ENCODE assay signal across 7 cellular contexts in genomic region chr9:112012026-112012902, GRCh38.
DNase-seq lines count a peak whose midpoint lies in the region; ATAC-seq and TF ChIP-seq lines count a peak whose summit lies in the region.

No MANE protein-coding gene starts in this region.

- H2BK20ac ChIP-seq in IMR-90 (ENCODE audit: low read depth, low read length): peak overlapping the region; percentile 97

- ATAC-seq in GM21619 (IDR thresholded peaks at IDR 0.05; ENCODE audit: unreplicated experiment) (peak; percentile 81), IMR-90 (ENCODE audit: low read depth) (peak; percentile 87), heart right ventricle (peak; percentile 69 to 95 (median 82)), GM23338 (no peak)
- ATAC-seq in activated T-cell treated with anti-CD3 and anti-CD28 coated beads, Interleukin-2, amount 50 U/mL, for 72 hours (replicated peaks in 1 of 2): peak; percentile 96

- H3K9me2 ChIP-seq in GM23338 (ENCODE audit: insufficient read depth): no peaks in the 10 kb centered on the region

- peak overlapping the region; percentile 100 for H2BK15ac ChIP-seq in IMR-90 (ENCODE audit: low read depth, low read length)

- POLR2A ChIA-PET in IMR-90 (lab: Charles Lee; ENCODE audit: unreplicated experiment): interaction anchor here (0.5 to 1.4 kb wide), 2 partner anchors 55 to 62 kb away, joined by 6 to 7 read pairs; no protein-coding TSS in a partner anchor

- no peaks in the 10 kb centered on the region for H3K36me3 Mint-ChIP-seq in activated T-cell treated with anti-CD3 and anti-CD28 coated beads, Interleukin-2, amount 50 U/mL, for 72 hours (ENCODE audit: insufficient read depth in 2 of 2)
- no peaks in the 10 kb centered on the region for H3K36me3 Mint-ChIP-seq in GM23338 (ENCODE audit: low read depth)

- no peaks in the 10 kb centered on the region for H3K9me3 Mint-ChIP-seq in activated T-cell treated with anti-CD3 and anti-CD28 coated beads, Interleukin-2, amount 50 U/mL, for 72 hours
- no peaks in the 10 kb centered on the region for H3K9me3 Mint-ChIP-seq in GM23338

- H3K4me2 ChIP-seq in IMR-90 (ENCODE audit: low read depth, low read length) (peak overlapping the region; percentile 30; the same call in 1 of the 2 replicates), skeletal muscle satellite cell (ENCODE audit: low read length) (peak overlapping the region; percentile 33), GM23338 (no peak overlapping the region)

- intact Hi-C loops in IMR-90 (cut with micrococcal nuclease): loop anchor here (5.0 kb wide), 1 partner anchor 60 kb away; no protein-coding TSS in a partner anchor
- intact Hi-C loops in heart right ventricle (cut with DNase I): no loop called here

- no peak for TF ChIP-seq POLR2A in IMR-90 (IDR thresholded peaks at IDR 0.05; ENCODE audit: low read depth, low read length)

- no peaks in the 10 kb centered on the region for H3K36me3 ChIP-seq in IMR-90 (ENCODE audit: control insufficient read depth, insufficient read depth, low read length)
- H3K36me3 ChIP-seq in heart right ventricle: no peaks in the 10 kb centered on the region
- H3K36me3 ChIP-seq in skeletal muscle satellite cell (ENCODE audit: insufficient read depth, low read length): no peaks in the 10 kb centered on the region
- no peaks in the 10 kb centered on the region for H3K36me3 ChIP-seq in GM23338 (ENCODE audit: insufficient read depth)

- WGBS in IMR-90 (ENCODE audit: extremely low coverage in 2 of 2, insufficient read length in 1 of 2), 2 experiments: no CpG with 5 or more reads among the region's 4 CpGs
- WGBS in heart right ventricle, 2 donors: 45 to 55% methylated on average over 4 of the region's 4 CpGs

- H4K5ac ChIP-seq in IMR-90 (ENCODE audit: low read depth, low read length): peak overlapping the region; percentile 96

- H3K4ac ChIP-seq in IMR-90 (ENCODE audit: low read depth, low read length): peak overlapping the region; percentile 99

- H3K79me2 ChIP-seq in GM23338 (replicated peaks; ENCODE audit: insufficient read depth): no peaks in the 10 kb centered on the region

- H2AK9ac ChIP-seq in IMR-90 (replicated peaks; ENCODE audit: low read depth, low read length, poor library complexity): peak overlapping the region; percentile 88

- H3K4me1 Mint-ChIP-seq in activated T-cell treated with anti-CD3 and anti-CD28 coated beads, Interleukin-2, amount 50 U/mL, for 72 hours (ENCODE audit: low read depth): peaks cover 56% of the 10 kb centered on the region
- no peaks in the 10 kb centered on the region for H3K4me1 Mint-ChIP-seq in GM23338

- peaks cover 4% of the 10 kb centered on the region for H3K9me1 ChIP-seq in IMR-90 (ENCODE audit: insufficient read depth, low read length)

- H3K27ac Mint-ChIP-seq in activated T-cell treated with anti-CD3 and anti-CD28 coated beads, Interleukin-2, amount 50 U/mL, for 72 hours: no peak overlapping the region
- H3K27ac Mint-ChIP-seq in GM23338: no peak overlapping the region

- H2AFZ ChIP-seq in IMR-90 (replicated peaks; ENCODE audit: low read length, poor library complexity) (peak overlapping the region; percentile 74), GM23338 (no peak overlapping the region; the same call in 1 of the 2 replicates)

- H3K79me1 ChIP-seq in IMR-90 (ENCODE audit: low read depth in 1 of 2, low read length in 2 of 2): no peaks in the 10 kb centered on the region; a peak in 1 of 4 replicates

- H3K4me3 ChIP-seq in IMR-90 (ENCODE audit: insufficient read depth, low read depth, low read length) (no peak overlapping the region), heart right ventricle (no peak overlapping the region), skeletal muscle satellite cell (ENCODE audit: low read length) (peak overlapping the region; percentile 14), GM23338 (no peak overlapping the region)

- peak overlapping the region; percentile 99 for H3K56ac ChIP-seq in IMR-90 (ENCODE audit: extremely low read depth, insufficient read depth, low read length)

- H4K20me1 ChIP-seq in IMR-90 (ENCODE audit: insufficient read depth, low read length): no peaks in the 10 kb centered on the region
- no peaks in the 10 kb centered on the region for H4K20me1 ChIP-seq in GM23338 (replicated peaks; ENCODE audit: insufficient read depth)

- H3K14ac ChIP-seq in IMR-90 (replicated peaks; ENCODE audit: low read depth, low read length): peak overlapping the region; percentile 97

- no peaks in the 10 kb centered on the region for H3K27me3 ChIP-seq in IMR-90 (ENCODE audit: control insufficient read depth, insufficient read depth, low read length)
- H3K27me3 ChIP-seq in heart right ventricle: no peaks in the 10 kb centered on the region
- no peaks in the 10 kb centered on the region for H3K27me3 ChIP-seq in skeletal muscle satellite cell (ENCODE audit: control insufficient read depth, insufficient read depth, low read length)
- H3K27me3 ChIP-seq in GM23338 (ENCODE audit: insufficient read depth): no peaks in the 10 kb centered on the region

- TF ChIP-seq CTCF in GM13977 (IDR thresholded peaks at IDR 0.05; ENCODE audit: extremely low read depth, insufficient read depth, missing control alignments) (no peak), IMR-90 (conservative IDR thresholded peaks at IDR 0.05; ENCODE audit: low read depth, low read length) (no peak), heart right ventricle (IDR thresholded peaks at IDR 0.05) (no peak), GM23338 (conservative IDR thresholded peaks at IDR 0.05; ENCODE audit: low read depth in 2 of 2) (no peak)

- TF ChIP-seq RAD21 in IMR-90 (IDR thresholded peaks at IDR 0.05; ENCODE audit: low read length): no peak; the same call in 1 of the 2 replicates

- CTCF ChIA-PET in IMR-90 (lab: Yijun Ruan, JAX): interaction anchor here (1.8 kb wide), 1 partner anchor 10 kb away, joined by 4 read pairs; no protein-coding TSS in a partner anchor

- peak; percentile 47 for DNase-seq in GM13977 (ENCODE audit: low spot score)
- DNase-seq in IMR-90: peak; percentile 95
- peak; percentile 42 to 44 for DNase-seq in activated T-cell treated with anti-CD3 and anti-CD28 coated beads, Interleukin-2, amount 50 U/mL, for 72 hours
- DNase-seq in heart right ventricle: peak; percentile 22 to 30
- DNase-seq in GM23338 (ENCODE audit: low spot score): no peak

- H3K9ac ChIP-seq in IMR-90 (ENCODE audit: low read depth, low read length) (peak overlapping the region; percentile 63), skeletal muscle satellite cell (ENCODE audit: low read depth, low read length) (peak overlapping the region; percentile 70)

- H3K9me3 ChIP-seq in IMR-90 (ENCODE audit: control insufficient read depth, insufficient read depth, low read length) (no peaks in the 10 kb centered on the region), heart right ventricle (no peaks in the 10 kb centered on the region), skeletal muscle satellite cell (replicated peaks; ENCODE audit: low read length) (no peaks in the 10 kb centered on the region)

- no TSS peak for BruUV-seq in IMR-90 (replicated peaks; lab: Mats Ljungman, UMichigan)

- H3K27ac ChIP-seq in IMR-90 (ENCODE audit: insufficient read depth, low read length): peak overlapping the region; percentile 97
- peak overlapping the region; percentile 7 to 88 (median 52) for H3K27ac ChIP-seq in heart right ventricle
- H3K27ac ChIP-seq in GM23338 (ENCODE audit: low read depth): no peak overlapping the region

- H2BK5ac ChIP-seq in IMR-90 (ENCODE audit: low read depth, low read length, poor library complexity, severe bottlenecking): peak overlapping the region; percentile 90

- H4K8ac ChIP-seq in IMR-90 (ENCODE audit: low read depth in 2 of 2, low read length in 2 of 2): peak overlapping the region; percentile 92 to 93

- H3K27me3 Mint-ChIP-seq in activated T-cell treated with anti-CD3 and anti-CD28 coated beads, Interleukin-2, amount 50 U/mL, for 72 hours (ENCODE audit: low read depth): peaks cover 52% of the 10 kb centered on the region
- no peaks in the 10 kb centered on the region for H3K27me3 Mint-ChIP-seq in GM23338 (ENCODE audit: insufficient read depth, low read depth, poor library complexity)

- H3K4me1 ChIP-seq in IMR-90 (ENCODE audit: control insufficient read depth, insufficient read depth, low read length) (peaks cover 24% of the 10 kb centered on the region), heart right ventricle (peaks cover 0 to 41% (median 14%) of the 10 kb centered on the region in 9 donors), skeletal muscle satellite cell (ENCODE audit: control insufficient read depth, insufficient read depth, low read length) (peaks cover 44% of the 10 kb centered on the region), GM23338 (ENCODE audit: insufficient read depth) (no peaks in the 10 kb centered on the region)

- H4K91ac ChIP-seq in IMR-90 (ENCODE audit: insufficient read depth, low read depth, low read length): peak overlapping the region; percentile 99

- no peaks in the 10 kb centered on the region for H3F3A ChIP-seq in GM23338 (replicated peaks; ENCODE audit: low read depth)

- H2BK120ac ChIP-seq in IMR-90 (ENCODE audit: low read depth, low read length): peak overlapping the region; percentile 98

- in situ Hi-C loops in GM13977 (cut with MboI; ENCODE audit: low pct_unique_long_range_greater_than_20kb, low sequenced_read_pairs, unreplicated experiment): no loop called here
- in situ Hi-C loops in IMR-90 (cut with MboI; ENCODE audit: low sequenced_read_pairs): no loop called here

- dilution Hi-C loops in IMR-90 (cut with HindIII; ENCODE audit: low sequenced_read_pairs, unreplicated experiment): no loop called here

- peak overlapping the region; percentile 88 for H3K23ac ChIP-seq in IMR-90 (ENCODE audit: low read depth, low read length)

- H2AK5ac ChIP-seq in IMR-90 (ENCODE audit: low read depth, low read length): peak overlapping the region; percentile 97

- peak overlapping the region in 1 of 2 donors; percentile 44 for H3K4me3 Mint-ChIP-seq in activated T-cell treated with anti-CD3 and anti-CD28 coated beads, Interleukin-2, amount 50 U/mL, for 72 hours
- no peak overlapping the region for H3K4me3 Mint-ChIP-seq in GM23338

- peak overlapping the region; percentile 96 for H3K18ac ChIP-seq in IMR-90 (ENCODE audit: low read depth, low read length)

TF ChIP-seq in IMR-90, 13 proteins besides CTCF, POLR2A, EP300 and RAD21:
- TF ChIP-seq FOS (IDR thresholded peaks at IDR 0.05; ENCODE audit: low read depth, low read length) (peak; percentile 65; the same call in 1 of the 2 replicates), MAZ (IDR thresholded peaks at IDR 0.05; ENCODE audit: borderline replicate concordance, low read depth, low read length) (no peak)

TF ChIP-seq in GM23338, 12 proteins besides CTCF, POLR2A, EP300 and RAD21 (continues in another document):
- no peak for TF ChIP-seq EZH2 (IDR thresholded peaks at IDR 0.05; ENCODE audit: low read depth, unreplicated experiment)
- no peak for TF ChIP-seq JUNB (IDR thresholded peaks at IDR 0.05; ENCODE audit: unreplicated experiment)
- no peak for TF ChIP-seq POLR2AphosphoS5 (IDR thresholded peaks at IDR 0.05; ENCODE audit: low read depth)
